12 cellular contexts compared by ENCODE assay signal in the genomic region with DNA sequence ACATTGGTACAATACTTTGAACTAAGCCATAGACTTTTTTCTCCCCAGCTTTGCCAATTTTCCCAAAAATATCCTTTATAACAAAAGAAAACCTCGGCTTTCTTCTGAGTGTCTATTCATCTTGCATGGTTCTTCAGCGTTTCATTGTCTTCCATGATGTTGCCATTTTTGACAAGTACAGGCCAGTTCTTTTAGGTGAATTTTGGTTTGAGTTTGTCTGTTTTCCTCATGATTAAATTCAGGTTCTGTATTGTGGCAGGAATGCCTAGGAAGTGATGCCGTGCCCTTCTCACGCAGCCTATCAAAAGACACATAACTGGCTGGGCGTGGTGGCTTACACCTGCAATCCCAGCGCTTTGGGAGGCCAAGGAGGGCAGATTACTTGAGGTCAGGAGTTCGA. TPM values are rescaled to one million over a fixed set of nuclear protein-coding genes. Genes with fewer than 3 reads are reported as not detected.
DNase-seq lines count a peak whose midpoint lies in the region; ATAC-seq, FAIRE-seq and TF ChIP-seq lines count a peak whose summit lies in the region.
"Had no signal": no experiment of that assay in that cellular context is flagged by ENCODE, and none has a peak within 500 bp of the region (broad histone marks: within the 10 kb centered on the region; RNA-seq: fewer than 3 reads in every experiment).

No MANE protein-coding gene starts in this region.

- peak in 2 of 3 donors; percentile 13 to 19 for DNase-seq in right cardiac atrium
- no peak for DNase-seq in heart right ventricle
- DNase-seq in RWPE1 (ENCODE audit: low spot score), result no peak
- peak; percentile 28 for DNase-seq in kidney
- no peak for DNase-seq in transverse colon
- no peak for DNase-seq in activated naive CD4-positive, alpha-beta T cell treated with anti-CD3 and anti-CD28 coated beads, Interleukin-2, amount 50 U/mL, for 72 hours (ENCODE audit: low spot score in 2 of 2)
- no peak for DNase-seq in GM10248 (ENCODE audit: extremely low spot score)
- DNase-seq in iPS-NIHi7 (ENCODE audit: extremely low spot score), result no peak
- DNase-seq: Caco-2; CD8-positive, alpha-beta memory T cell had no signal

- TF ChIP-seq EP300 in transverse colon (IDR thresholded peaks at IDR 0.05; ENCODE audit: low read depth), result no peak

- H3K36me3 Mint-ChIP-seq in activated naive CD4-positive, alpha-beta T cell treated with anti-CD3 and anti-CD28 coated beads, Interleukin-2, amount 50 U/mL, for 72 hours, result no peaks in the 10 kb centered on the region
- H3K36me3 Mint-ChIP-seq: CD8-positive, alpha-beta memory T cell had no signal

- no peak overlapping the region for H3K27ac Mint-ChIP-seq in activated naive CD4-positive, alpha-beta T cell treated with anti-CD3 and anti-CD28 coated beads, Interleukin-2, amount 50 U/mL, for 72 hours
- H3K27ac Mint-ChIP-seq: GM23338 had no signal

- FAIRE-seq in kidney (lab: Jason Lieb, UNC), result no peak
- FAIRE-seq: A204.1 had no signal

- TF ChIP-seq CTCF in heart right ventricle (IDR thresholded peaks at IDR 0.05) (no peak), RWPE1 (conservative IDR thresholded peaks at IDR 0.05; ENCODE audit: low read depth) (no peak), kidney (IDR thresholded peaks at IDR 0.05; ENCODE audit: borderline replicate concordance, extremely low read depth, insufficient read depth) (no peak), transverse colon (IDR thresholded peaks at IDR 0.05) (no peak), GM10248 (IDR thresholded peaks at IDR 0.05; ENCODE audit: control extremely low read depth, extremely low read depth, low read depth, missing control alignments) (no peak)

- TF ChIP-seq POLR2A in transverse colon (IDR thresholded peaks at IDR 0.05), result no peak

- peaks cover 8% of the 10 kb centered on the region for H3K4me1 ChIP-seq in right cardiac atrium (ENCODE audit: control insufficient read depth, insufficient read depth, low read length)
- peaks cover 0 to 37% (median 11%) of the 10 kb centered on the region in 9 donors for H3K4me1 ChIP-seq in heart right ventricle
- H3K4me1 ChIP-seq in kidney (ENCODE audit: control insufficient read depth in 1 of 2, insufficient read depth in 1 of 2, low read depth in 1 of 2, low read length in 2 of 2), result peaks cover 8 to 15% of the 10 kb centered on the region in 2 donors
- H3K4me1 ChIP-seq in transverse colon, result peaks cover 25 to 53% (median 35%) of the 10 kb centered on the region in 4 donors

- WGBS in right cardiac atrium, result 93% methylated on average over 7 of the region's 7 CpGs
- WGBS in heart right ventricle, 2 donors, result 93 to 95% methylated on average over 7 of the region's 7 CpGs
- 58 to 66% methylated on average over 2 to 6 of the region's 7 CpGs for WGBS in transverse colon (ENCODE audit: low coverage in 1 of 2), 2 donors

- POLR2A ChIA-PET in RWPE1 (lab: Yijun Ruan, JAX; ENCODE audit: low non-redundant PET), result no interaction called here
- POLR2A ChIA-PET in GM10248 (lab: Yijun Ruan, JAX), result no interaction called here

- H3K27me3 ChIP-seq in right cardiac atrium (ENCODE audit: control insufficient read depth, insufficient read depth) (no peaks in the 10 kb centered on the region), heart right ventricle (no peaks in the 10 kb centered on the region), transverse colon (no peaks in the 10 kb centered on the region)

- in situ Hi-C loops in transverse colon (cut with MboI; ENCODE audit: low pct_ligation_motif_present in 1 of 4, low pct_unique_long_range_greater_than_20kb in 1 of 4, low sequenced_read_pairs in 3 of 4), result loop anchor here in 1 of 4 donors (10.0 kb wide), 1 partner anchor 85 kb away; no protein-coding TSS in a partner anchor

- H3K4me3 ChIP-seq in right cardiac atrium (ENCODE audit: low read length), result no peak overlapping the region
- no peak overlapping the region for H3K4me3 ChIP-seq in heart right ventricle
- H3K4me3 ChIP-seq in kidney (ENCODE audit: low read length in 2 of 2), result no peak overlapping the region
- H3K4me3 ChIP-seq in transverse colon, result no peak overlapping the region
- H3K4me3 ChIP-seq: GM23338 had no signal

- H3K27ac ChIP-seq in right cardiac atrium (ENCODE audit: low read length) (no peak overlapping the region), heart right ventricle (no peak overlapping the region), RWPE1 (peak overlapping the region; percentile 85), kidney (ENCODE audit: low read depth in 2 of 2, low read length in 2 of 2) (no peak overlapping the region), transverse colon (peak overlapping the region; percentile 0 to 29 (median 10))

- H3K9me3 ChIP-seq in right cardiac atrium (ENCODE audit: control insufficient read depth, low read length) (no peaks in the 10 kb centered on the region), heart right ventricle (no peaks in the 10 kb centered on the region), kidney (ENCODE audit: control insufficient read depth in 1 of 2, low read length in 2 of 2) (no peaks in the 10 kb centered on the region), transverse colon (no peaks in the 10 kb centered on the region)
- H3K9me3 ChIP-seq: Caco-2 had no signal

- no peak overlapping the region for H3K9ac ChIP-seq in kidney (ENCODE audit: low read length in 2 of 2)

- ATAC-seq in right cardiac atrium (no peak), heart right ventricle (no peak)
- no peak for ATAC-seq in activated naive CD4-positive, alpha-beta T cell treated with anti-CD3 and anti-CD28 coated beads, Interleukin-2, amount 50 U/mL, for 72 hours

- H3K9me3 Mint-ChIP-seq in activated naive CD4-positive, alpha-beta T cell treated with anti-CD3 and anti-CD28 coated beads, Interleukin-2, amount 50 U/mL, for 72 hours, result no peaks in the 10 kb centered on the region
- H3K9me3 Mint-ChIP-seq: CD8-positive, alpha-beta memory T cell; GM23338 had no signal

- CTCF ChIA-PET in RWPE1 (lab: Yijun Ruan, JAX), result interaction anchor here (0.6 to 1.7 kb wide), 2 partner anchors 23 to 82 kb away, joined by 3 read pairs; no protein-coding TSS in a partner anchor
- CTCF ChIA-PET in GM10248 (lab: Yijun Ruan, JAX), result no interaction called here

- intact Hi-C loops in right cardiac atrium (cut with DNase I), result no loop called here
- intact Hi-C loops in heart right ventricle (cut with DNase I), result no loop called here
- intact Hi-C loops in kidney (cut with DNase I), result no loop called here
- intact Hi-C loops in transverse colon (cut with DNase I; ENCODE audit: low total_unique reads), result no loop called here

- no peaks in the 10 kb centered on the region for H3K36me3 ChIP-seq in heart right ventricle
- no peaks in the 10 kb centered on the region for H3K36me3 ChIP-seq in kidney (ENCODE audit: control insufficient read depth in 1 of 2, insufficient read depth in 2 of 2, low read length in 2 of 2)
- no peaks in the 10 kb centered on the region for H3K36me3 ChIP-seq in transverse colon

RNA-seq across cellular contexts. Expression of a gene that starts 7.6 kb away (rescaled TPM):
- total RNA-seq in right cardiac atrium, result 10 to 100 TPM; 10.1 to 48.9 (median 16.2) TPM
- polyA plus RNA-seq in right cardiac atrium, result 11.5 TPM
- total RNA-seq in heart right ventricle, result 10 to 100 TPM in 8 of 10 donors, 1 to 10 TPM in 2; 7.4 to 19.8 (median 13.0) TPM
- polyA plus RNA-seq in heart right ventricle, result 10 to 100 TPM; 12.1 TPM
- 30.7 TPM for total RNA-seq in kidney
- 4.4 TPM for polyA plus RNA-seq in kidney (ENCODE audit: insufficient read depth, low read depth, low replicate concordance)
- total RNA-seq in transverse colon, result 10 to 100 TPM; 11.2 to 60.9 (median 31.3) TPM
- total RNA-seq in activated naive CD4-positive, alpha-beta T cell treated with anti-CD3 and anti-CD28 coated beads, Interleukin-2, amount 50 U/mL, for 72 hours, result not detected
- total RNA-seq: CD8-positive, alpha-beta memory T cell had no signal
- polyA plus RNA-seq: CD8-positive, alpha-beta memory T cell had no signal

Comparison
In these comparisons a context has a peak if more than half of its experiments do, and no peak if none do; other contexts are left out.
1. DNase-seq: peak in right cardiac atrium (2 of 3) and kidney (single experiment); none in heart right ventricle (0 of 2), RWPE1 (single experiment), transverse colon (single experiment), activated naive CD4-positive, alpha-beta T cell treated with anti-CD3 and anti-CD28 coated beads, Interleukin-2, amount 50 U/mL, for 72 hours (0 of 2), GM10248 (single experiment) and iPS-NIHi7 (single experiment).
2. H3K27ac ChIP-seq: peak in RWPE1 (single experiment) and transverse colon (4 of 4); none in right cardiac atrium (single experiment), heart right ventricle (0 of 10) and kidney (0 of 2).
3. RNA of a gene that starts 7.6 kb away (total RNA-seq): 11.2 to 60.9 TPM in transverse colon, 30.7 TPM in kidney (single experiment), 10.1 to 48.9 TPM in right cardiac atrium and 7.4 to 19.8 TPM in heart right ventricle; not detected in activated naive CD4-positive, alpha-beta T cell treated with anti-CD3 and anti-CD28 coated beads, Interleukin-2, amount 50 U/mL, for 72 hours; every median in the first group is over 4 times any median in the second.